In the genomic region with DNA sequence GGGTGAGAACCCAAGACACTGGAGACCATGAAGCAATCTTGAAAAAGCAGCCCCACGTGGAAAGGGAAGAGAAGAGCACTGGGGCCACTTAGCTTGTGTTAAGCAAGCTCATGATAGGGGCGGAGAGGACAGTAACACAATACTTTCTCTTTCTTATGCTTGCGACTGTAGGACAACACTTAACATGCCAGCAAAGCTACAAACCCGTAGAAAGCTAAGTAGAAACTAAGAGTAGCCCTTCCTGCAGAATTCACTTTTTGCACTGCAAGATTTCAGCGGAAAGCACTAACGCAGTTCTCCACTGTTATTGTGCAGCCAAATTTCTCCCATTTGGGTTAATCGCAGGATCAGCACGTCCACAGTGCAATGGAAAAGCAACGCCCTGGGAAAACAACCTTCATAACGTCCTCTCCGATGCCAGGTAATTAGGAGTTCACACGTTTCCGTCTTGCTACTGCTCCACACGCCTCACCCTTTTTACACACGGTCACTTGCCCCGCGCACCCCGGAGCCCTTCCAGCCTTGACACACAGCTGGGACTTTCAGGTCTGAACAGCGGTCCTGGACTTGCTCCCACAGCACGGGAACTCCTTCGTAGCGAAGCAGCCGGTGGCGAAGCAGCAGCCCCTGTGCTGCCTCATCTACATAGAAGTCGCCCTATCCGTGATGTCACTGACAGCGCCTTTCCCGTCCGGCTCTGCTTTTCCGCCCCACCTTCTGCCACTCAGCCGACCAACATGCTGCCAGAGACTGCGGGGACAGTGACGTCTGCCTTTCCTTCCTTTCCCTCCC, we compare ENCODE assay signal across 1 cellular context.
TF ChIP-seq lines count a peak whose summit lies in the region.

No MANE protein-coding gene starts in this region.

TF ChIP-seq in GM12878, 131 proteins besides CTCF, POLR2A, EP300 and RAD21 (continued from another document and continues in another):
- TF ChIP-seq ZBTB11 (CRISPR knock-in tag; IDR thresholded peaks at IDR 0.05) (peak; percentile 70), TARDBP (IDR thresholded peaks at IDR 0.05; ENCODE audit: borderline replicate concordance) (peak; percentile 98), SMAD1 (IDR thresholded peaks at IDR 0.05; ENCODE audit: low read depth, partially characterized antibody) (peak; percentile 94), FOXM1 (IDR thresholded peaks at IDR 0.05; ENCODE audit: low read depth, low read length) (peak; percentile 83), NR2F1 (conservative IDR thresholded peaks at IDR 0.05) (no peak), MXI1 (IDR thresholded peaks at IDR 0.05; ENCODE audit: low read depth, low read length) (peak; percentile 64; the same call in 1 of the 2 replicates), LARP7 (IDR thresholded peaks at IDR 0.05) (peak; percentile 35; the same call in 1 of the 2 replicates), BRCA1 (IDR thresholded peaks at IDR 0.05; ENCODE audit: low read depth, low read length) (no peak; the same call in 1 of the 2 replicates), PAX5 (IDR thresholded peaks at IDR 0.05; ENCODE audit: borderline replicate concordance, low read depth, low read length) (peak; percentile 73), PKNOX1 (IDR thresholded peaks at IDR 0.05) (peak; percentile 89), NBN (IDR thresholded peaks at IDR 0.05) (peak; percentile 94), CEBPB (IDR thresholded peaks at IDR 0.05; ENCODE audit: borderline replicate concordance in 1 of 2, low read depth in 2 of 2, low read length in 2 of 2) (peak; percentile 22 to 97; a peak in 2 of 4 replicates), CHD1 (IDR thresholded peaks at IDR 0.05; ENCODE audit: low read depth, low read length) (no peak), MTA2 (IDR thresholded peaks at IDR 0.05; ENCODE audit: low read depth) (peak; percentile 19; the same call in 1 of the 2 replicates), NR2C2 (IDR thresholded peaks at IDR 0.05; ENCODE audit: borderline replicate concordance, control insufficient read depth, insufficient read length, low read depth) (no peak), ZNF24 (IDR thresholded peaks at IDR 0.05) (no peak), ZNF622 (IDR thresholded peaks at IDR 0.05) (no peak), TBL1XR1 (IDR thresholded peaks at IDR 0.05; ENCODE audit: low read depth, low read length) (no peak), SIX5 (IDR thresholded peaks at IDR 0.05; ENCODE audit: low read depth, low read length, severe bottlenecking) (peak; percentile 24), REST (IDR thresholded peaks at IDR 0.05; ENCODE audit: low read depth, low read length) (no peak), CUX1 (IDR thresholded peaks at IDR 0.05; ENCODE audit: insufficient replicate concordance, low read depth, low read length) (no peak), SRF (IDR thresholded peaks at IDR 0.05; ENCODE audit: low read depth in 2 of 2, low read length in 2 of 2) (peak in 1 of 2 experiments; percentile 69; a peak in 1 of 4 replicates), ETV6 (conservative IDR thresholded peaks at IDR 0.05 in 1 of 2, IDR thresholded peaks at IDR 0.05 in 1 of 2; ENCODE audit: borderline replicate concordance in 1 of 2, low read depth in 1 of 2) (peak in 1 of 2 experiments; percentile 74; a peak in 2 of 4 replicates), SP1 (IDR thresholded peaks at IDR 0.05; ENCODE audit: low read depth, low read length) (peak; percentile 68), EZH2 (IDR thresholded peaks at IDR 0.05; ENCODE audit: borderline replicate concordance, control insufficient read depth, low read depth, low read length) (no peak), EGR1 (IDR thresholded peaks at IDR 0.05; ENCODE audit: borderline replicate concordance in 1 of 2, low read depth in 2 of 2, low read length in 2 of 2) (peak; percentile 14 to 78)
- TF ChIP-seq, protein P1, sequence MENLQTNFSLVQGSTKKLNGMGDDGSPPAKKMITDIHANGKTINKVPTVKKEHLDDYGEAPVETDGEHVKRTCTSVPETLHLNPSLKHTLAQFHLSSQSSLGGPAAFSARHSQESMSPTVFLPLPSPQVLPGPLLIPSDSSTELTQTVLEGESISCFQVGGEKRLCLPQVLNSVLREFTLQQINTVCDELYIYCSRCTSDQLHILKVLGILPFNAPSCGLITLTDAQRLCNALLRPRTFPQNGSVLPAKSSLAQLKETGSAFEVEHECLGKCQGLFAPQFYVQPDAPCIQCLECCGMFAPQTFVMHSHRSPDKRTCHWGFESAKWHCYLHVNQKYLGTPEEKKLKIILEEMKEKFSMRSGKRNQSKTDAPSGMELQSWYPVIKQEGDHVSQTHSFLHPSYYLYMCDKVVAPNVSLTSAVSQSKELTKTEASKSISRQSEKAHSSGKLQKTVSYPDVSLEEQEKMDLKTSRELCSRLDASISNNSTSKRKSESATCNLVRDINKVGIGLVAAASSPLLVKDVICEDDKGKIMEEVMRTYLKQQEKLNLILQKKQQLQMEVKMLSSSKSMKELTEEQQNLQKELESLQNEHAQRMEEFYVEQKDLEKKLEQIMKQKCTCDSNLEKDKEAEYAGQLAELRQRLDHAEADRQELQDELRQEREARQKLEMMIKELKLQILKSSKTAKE (IDR thresholded peaks at IDR 0.05; ENCODE audit: low read depth, poor library complexity, severe bottlenecking) = no peak
- TF ChIP-seq, protein P2, sequence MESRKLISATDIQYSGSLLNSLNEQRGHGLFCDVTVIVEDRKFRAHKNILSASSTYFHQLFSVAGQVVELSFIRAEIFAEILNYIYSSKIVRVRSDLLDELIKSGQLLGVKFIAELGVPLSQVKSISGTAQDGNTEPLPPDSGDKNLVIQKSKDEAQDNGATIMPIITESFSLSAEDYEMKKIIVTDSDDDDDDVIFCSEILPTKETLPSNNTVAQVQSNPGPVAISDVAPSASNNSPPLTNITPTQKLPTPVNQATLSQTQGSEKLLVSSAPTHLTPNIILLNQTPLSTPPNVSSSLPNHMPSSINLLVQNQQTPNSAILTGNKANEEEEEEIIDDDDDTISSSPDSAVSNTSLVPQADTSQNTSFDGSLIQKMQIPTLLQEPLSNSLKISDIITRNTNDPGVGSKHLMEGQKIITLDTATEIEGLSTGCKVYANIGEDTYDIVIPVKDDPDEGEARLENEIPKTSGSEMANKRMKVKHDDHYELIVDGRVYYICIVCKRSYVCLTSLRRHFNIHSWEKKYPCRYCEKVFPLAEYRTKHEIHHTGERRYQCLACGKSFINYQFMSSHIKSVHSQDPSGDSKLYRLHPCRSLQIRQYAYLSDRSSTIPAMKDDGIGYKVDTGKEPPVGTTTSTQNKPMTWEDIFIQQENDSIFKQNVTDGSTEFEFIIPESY (IDR thresholded peaks at IDR 0.05) = 0 out of 2 replicates have a peak, but pooled peaks have one; percentile 9
- TF ChIP-seq, protein P3, sequence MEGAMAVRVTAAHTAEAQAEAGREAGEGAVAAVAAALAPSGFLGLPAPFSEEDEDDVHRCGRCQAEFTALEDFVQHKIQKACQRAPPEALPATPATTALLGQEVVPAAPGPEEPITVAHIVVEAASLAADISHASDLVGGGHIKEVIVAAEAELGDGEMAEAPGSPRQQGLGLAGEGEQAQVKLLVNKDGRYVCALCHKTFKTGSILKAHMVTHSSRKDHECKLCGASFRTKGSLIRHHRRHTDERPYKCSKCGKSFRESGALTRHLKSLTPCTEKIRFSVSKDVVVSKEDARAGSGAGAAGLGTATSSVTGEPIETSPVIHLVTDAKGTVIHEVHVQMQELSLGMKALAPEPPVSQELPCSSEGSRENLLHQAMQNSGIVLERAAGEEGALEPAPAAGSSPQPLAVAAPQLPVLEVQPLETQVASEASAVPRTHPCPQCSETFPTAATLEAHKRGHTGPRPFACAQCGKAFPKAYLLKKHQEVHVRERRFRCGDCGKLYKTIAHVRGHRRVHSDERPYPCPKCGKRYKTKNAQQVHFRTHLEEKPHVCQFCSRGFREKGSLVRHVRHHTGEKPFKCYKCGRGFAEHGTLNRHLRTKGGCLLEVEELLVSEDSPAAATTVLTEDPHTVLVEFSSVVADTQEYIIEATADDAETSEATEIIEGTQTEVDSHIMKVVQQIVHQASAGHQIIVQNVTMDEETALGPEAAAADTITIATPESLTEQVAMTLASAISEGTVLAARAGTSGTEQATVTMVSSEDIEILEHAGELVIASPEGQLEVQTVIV (IDR thresholded peaks at IDR 0.05; ENCODE audit: borderline replicate concordance, partially characterized antibody) = peak; percentile 47
